ENCODE assay signal across 12 cellular contexts in genomic region chr4:8940792-8941491, GRCh38.
DNase-seq lines count a peak whose midpoint lies in the region; ATAC-seq and TF ChIP-seq lines count a peak whose summit lies in the region.
"Had no signal": no experiment of that assay in that cellular context is flagged by ENCODE, and none has a peak within 500 bp of the region (broad histone marks: within the 10 kb centered on the region; RNA-seq: fewer than 3 reads in every experiment).

No MANE protein-coding gene starts in this region.

- H3K4me1 ChIP-seq in left lung, result no peaks in the 10 kb centered on the region

- H3K27ac Mint-ChIP-seq in Calu3 (ENCODE audit: unreplicated experiment), result no peak overlapping the region

- no peaks in the 10 kb centered on the region for H3K36me3 ChIP-seq in H7 (replicated peaks; ENCODE audit: control insufficient read depth, insufficient read depth, low read length)
- H3K36me3 ChIP-seq in left lung, result no peaks in the 10 kb centered on the region

- intact Hi-C loops in Calu3 (cut with micrococcal nuclease; ENCODE audit: unreplicated experiment) (no loop called here), left lung (cut with DNase I) (no loop called here)

- H3K4me3 Mint-ChIP-seq in Calu3 (ENCODE audit: low read depth, unreplicated experiment), result no peak overlapping the region

- BruUV-seq in Calu3 (replicated peaks; lab: Mats Ljungman, UMichigan), result no TSS peak

- CTCF ChIA-PET in Calu3 (lab: Charles Lee), result no interaction called here

- H3K9me3 ChIP-seq in left lung, result no peaks in the 10 kb centered on the region

- ATAC-seq in SK-N-SH treated with all-trans-retinoic acid at 6 μM for 48 hours (peak; percentile 50; the same call in 1 of the 3 replicates), left lung (peak; percentile 54), HG02642 (IDR thresholded peaks at IDR 0.05; ENCODE audit: poor library complexity, unreplicated experiment) (no peak)

- H3K4me3 ChIP-seq in H7 (ENCODE audit: insufficient read depth, low read depth, low read length) (no peak overlapping the region), left lung (no peak overlapping the region)
- H3K4me3 ChIP-seq: GM23248 had no signal

- no peaks in the 10 kb centered on the region for H3K36me3 Mint-ChIP-seq in Calu3 (ENCODE audit: insufficient read depth, unreplicated experiment)

- no peak overlapping the region for H3K27ac ChIP-seq in left lung
- H3K27ac ChIP-seq: GM23248 had no signal

- peaks cover 4% of the 10 kb centered on the region for H3K9me3 Mint-ChIP-seq in Calu3 (ENCODE audit: low read depth, unreplicated experiment)

- H3K27me3 Mint-ChIP-seq in Calu3 (ENCODE audit: unreplicated experiment), result peaks cover 23% of the 10 kb centered on the region

- TF ChIP-seq CTCF in Calu3 (IDR thresholded peaks at IDR 0.05; ENCODE audit: unreplicated experiment) (no peak), left lung (IDR thresholded peaks at IDR 0.05) (no peak)

- peak; percentile 39 for DNase-seq in Calu3
- DNase-seq in H7, result peak; percentile 52
- DNase-seq in left lung, result no peak
- DNase-seq in RKO (ENCODE audit: low spot score), result no peak
- DNase-seq in 8988T, result no peak
- DNase-seq: activated effector memory CD4-positive, alpha-beta T cell treated with Interleukin-2 at 50 U/mL for 16 hours; cortex of kidney; foreskin melanocyte; GM23248; NCI-H1092 had no signal

- no peaks in the 10 kb centered on the region for H3K4me1 Mint-ChIP-seq in Calu3 (ENCODE audit: low read depth, unreplicated experiment)

- no peaks in the 10 kb centered on the region for H3K27me3 ChIP-seq in H7 (ENCODE audit: control insufficient read depth, insufficient read depth, low read length)
- peaks cover 0 to 30% of the 10 kb centered on the region in 2 donors for H3K27me3 ChIP-seq in left lung

TF ChIP-seq in SK-N-SH treated with all-trans-retinoic acid at 6 μM for 48 hours, 23 proteins besides CTCF, POLR2A, EP300 and RAD21:
- no peak for TF ChIP-seq ISL1 (CRISPR knock-in tag; IDR thresholded peaks at IDR 0.05)
- no peak for TF ChIP-seq TCF4 (CRISPR knock-in tag; IDR thresholded peaks at IDR 0.05; ENCODE audit: borderline replicate concordance)
- TF ChIP-seq ZC3H10 (CRISPR knock-in tag; IDR thresholded peaks at IDR 0.05), result no peak
- no peak for TF ChIP-seq ZNF8 (CRISPR knock-in tag; IDR thresholded peaks at IDR 0.05)
- TF ChIP-seq OSR1 (CRISPR knock-in tag; IDR thresholded peaks at IDR 0.05), result no peak
- no peak for TF ChIP-seq RARB (CRISPR knock-in tag; IDR thresholded peaks at IDR 0.05)
- no peak for TF ChIP-seq ZNF70 (CRISPR knock-in tag; IDR thresholded peaks at IDR 0.05)
- TF ChIP-seq ARNTL (CRISPR knock-in tag; IDR thresholded peaks at IDR 0.05; ENCODE audit: borderline replicate concordance, low read depth), result no peak
- no peak for TF ChIP-seq CREB5 (CRISPR knock-in tag; IDR thresholded peaks at IDR 0.05; ENCODE audit: low read depth)
- TF ChIP-seq BACH2 (CRISPR knock-in tag; IDR thresholded peaks at IDR 0.05; ENCODE audit: borderline replicate concordance), result no peak
- no peak for TF ChIP-seq GLIS3 (CRISPR knock-in tag; IDR thresholded peaks at IDR 0.05)
- TF ChIP-seq ZFP3 (CRISPR knock-in tag; IDR thresholded peaks at IDR 0.05), result no peak
- TF ChIP-seq CSDC2 (CRISPR knock-in tag; IDR thresholded peaks at IDR 0.05), result no peak
- TF ChIP-seq, protein P1, sequence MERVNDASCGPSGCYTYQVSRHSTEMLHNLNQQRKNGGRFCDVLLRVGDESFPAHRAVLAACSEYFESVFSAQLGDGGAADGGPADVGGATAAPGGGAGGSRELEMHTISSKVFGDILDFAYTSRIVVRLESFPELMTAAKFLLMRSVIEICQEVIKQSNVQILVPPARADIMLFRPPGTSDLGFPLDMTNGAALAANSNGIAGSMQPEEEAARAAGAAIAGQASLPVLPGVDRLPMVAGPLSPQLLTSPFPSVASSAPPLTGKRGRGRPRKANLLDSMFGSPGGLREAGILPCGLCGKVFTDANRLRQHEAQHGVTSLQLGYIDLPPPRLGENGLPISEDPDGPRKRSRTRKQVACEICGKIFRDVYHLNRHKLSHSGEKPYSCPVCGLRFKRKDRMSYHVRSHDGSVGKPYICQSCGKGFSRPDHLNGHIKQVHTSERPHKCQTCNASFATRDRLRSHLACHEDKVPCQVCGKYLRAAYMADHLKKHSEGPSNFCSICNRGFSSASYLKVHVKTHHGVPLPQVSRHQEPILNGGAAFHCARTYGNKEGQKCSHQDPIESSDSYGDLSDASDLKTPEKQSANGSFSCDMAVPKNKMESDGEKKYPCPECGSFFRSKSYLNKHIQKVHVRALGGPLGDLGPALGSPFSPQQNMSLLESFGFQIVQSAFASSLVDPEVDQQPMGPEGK (CRISPR knock-in tag; IDR thresholded peaks at IDR 0.05; ENCODE audit: borderline replicate concordance), result no peak
- TF ChIP-seq ZFP30 (CRISPR knock-in tag; IDR thresholded peaks at IDR 0.05), result no peak
- no peak for TF ChIP-seq ZNF565 (CRISPR knock-in tag; conservative IDR thresholded peaks at IDR 0.05; ENCODE audit: low read depth)
- no peak for TF ChIP-seq PPARA (CRISPR knock-in tag; IDR thresholded peaks at IDR 0.05; ENCODE audit: borderline replicate concordance)
- no peak for TF ChIP-seq ESRRG (CRISPR knock-in tag; IDR thresholded peaks at IDR 0.05)
- TF ChIP-seq TOX (CRISPR knock-in tag; IDR thresholded peaks at IDR 0.05; ENCODE audit: borderline replicate concordance), result no peak
- TF ChIP-seq, protein P2, sequence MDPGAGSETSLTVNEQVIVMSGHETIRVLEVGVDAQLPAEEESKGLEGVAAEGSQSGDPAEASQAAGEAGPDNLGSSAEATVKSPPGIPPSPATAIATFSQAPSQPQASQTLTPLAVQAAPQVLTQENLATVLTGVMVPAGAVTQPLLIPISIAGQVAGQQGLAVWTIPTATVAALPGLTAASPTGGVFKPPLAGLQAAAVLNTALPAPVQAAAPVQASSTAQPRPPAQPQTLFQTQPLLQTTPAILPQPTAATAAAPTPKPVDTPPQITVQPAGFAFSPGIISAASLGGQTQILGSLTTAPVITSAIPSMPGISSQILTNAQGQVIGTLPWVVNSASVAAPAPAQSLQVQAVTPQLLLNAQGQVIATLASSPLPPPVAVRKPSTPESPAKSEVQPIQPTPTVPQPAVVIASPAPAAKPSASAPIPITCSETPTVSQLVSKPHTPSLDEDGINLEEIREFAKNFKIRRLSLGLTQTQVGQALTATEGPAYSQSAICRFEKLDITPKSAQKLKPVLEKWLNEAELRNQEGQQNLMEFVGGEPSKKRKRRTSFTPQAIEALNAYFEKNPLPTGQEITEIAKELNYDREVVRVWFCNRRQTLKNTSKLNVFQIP (CRISPR knock-in tag; IDR thresholded peaks at IDR 0.05; ENCODE audit: borderline replicate concordance, low read depth), result no peak

Comparison
In these comparisons a context has a peak if more than half of its experiments do, and no peak if none do; other contexts are left out.
1. DNase-seq: peak in Calu3 (single experiment) and H7 (single experiment); none in left lung (0 of 2), RKO (single experiment) and 8988T (single experiment).